8 cellular contexts compared by ENCODE assay signal in the genomic region with DNA sequence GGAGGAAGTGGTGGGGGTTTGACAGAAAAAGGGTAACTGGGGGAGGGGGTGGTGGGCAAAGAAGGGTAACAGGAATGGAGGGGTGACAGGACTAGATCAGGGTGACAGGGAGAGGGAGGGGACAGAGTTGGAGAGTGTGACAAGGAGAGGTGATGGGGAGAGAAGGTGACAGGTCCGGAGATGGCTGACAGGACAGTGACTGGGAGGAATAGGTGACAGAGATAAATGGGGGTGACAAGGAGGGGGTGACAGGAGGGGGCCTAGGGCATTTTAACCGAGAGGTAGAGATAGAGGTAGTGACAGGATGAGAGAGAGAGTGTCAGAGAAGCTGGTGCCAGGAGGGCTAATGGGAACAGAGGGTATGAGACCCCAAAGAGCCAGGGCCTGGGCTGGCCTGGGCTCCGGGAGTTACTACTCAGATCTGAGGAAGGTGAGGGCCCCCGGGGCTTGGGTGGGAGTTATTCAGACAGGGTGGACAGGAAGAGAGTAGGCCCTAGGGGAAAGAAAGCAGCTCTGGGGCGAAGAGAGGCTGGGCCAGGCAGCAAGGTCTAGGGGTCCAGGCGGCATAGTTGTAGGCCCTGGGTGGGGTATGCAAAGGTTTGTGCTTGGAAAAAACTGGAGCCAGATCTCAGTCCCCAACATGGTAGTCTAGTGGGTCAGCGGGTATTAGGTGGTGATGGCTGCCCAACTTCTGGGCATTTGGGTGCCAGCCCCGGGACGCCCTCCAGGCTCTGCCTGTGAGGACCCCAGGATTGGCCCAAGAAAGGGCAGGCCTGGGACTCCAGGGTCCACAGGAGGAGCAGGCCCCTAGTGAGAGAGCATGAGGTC. TPM values are rescaled to one million over a fixed set of nuclear protein-coding genes. Genes with fewer than 3 reads are reported as not detected.
DNase-seq lines count a peak whose midpoint lies in the region; ATAC-seq lines count a peak whose summit lies in the region.

No MANE protein-coding gene starts in this region.

- H3K4me3 ChIP-seq in iPS-20b (ENCODE audit: low read length) (peak overlapping the region; percentile 96; the same call in 1 of the 2 replicates), stomach smooth muscle (ENCODE audit: low read length in 2 of 2) (peak overlapping the region; percentile 87 to 91)

- no peak overlapping the region for H3K27ac ChIP-seq in iPS-20b (ENCODE audit: low read length)
- H3K27ac ChIP-seq in stomach smooth muscle (ENCODE audit: low read length): peak overlapping the region; percentile 98

- DNase-seq in activated CD4-positive, alpha-beta T cell treated with anti-CD3 and anti-CD28 coated beads for 36 hours: no peak
- DNase-seq in activated CD4-positive, alpha-beta T cell treated with anti-CD3 and anti-CD28 coated beads for 1 hour: no peak
- DNase-seq in activated naive CD8-positive, alpha-beta T cell treated with anti-CD3 and anti-CD28 coated beads for 36 hours: no peak
- no peak for DNase-seq in AG08396 (ENCODE audit: low spot score)
- no peak for DNase-seq in HK-2 (ENCODE audit: unreplicated experiment)
- no peak for DNase-seq in NCI-H1436 (lab: John Stamatoyannopoulos, UW)

- intact Hi-C loops in activated CD4-positive, alpha-beta T cell treated with anti-CD3 and anti-CD28 coated beads for 36 hours (cut with DNase I, micrococcal nuclease): loop anchor here (1.0 kb wide), 3 partner anchors 10 to 409 kb away; a partner anchor contains a TSS

- peaks cover 17% of the 10 kb centered on the region for H3K36me3 Mint-ChIP-seq in activated CD4-positive, alpha-beta T cell treated with anti-CD3 and anti-CD28 coated beads for 36 hours (ENCODE audit: low read depth)
- H3K36me3 Mint-ChIP-seq in activated naive CD8-positive, alpha-beta T cell treated with anti-CD3 and anti-CD28 coated beads for 36 hours: peaks cover 7% of the 10 kb centered on the region

- H3K36me3 ChIP-seq in iPS-20b (ENCODE audit: insufficient read depth, low read depth, low read length): peaks cover 5% of the 10 kb centered on the region; the same call in 1 of the 2 replicates
- peaks cover 8 to 14% of the 10 kb centered on the region in 2 donors for H3K36me3 ChIP-seq in stomach smooth muscle (ENCODE audit: control insufficient read depth in 2 of 2, insufficient read depth in 2 of 2, low read length in 2 of 2)

- H3K27me3 Mint-ChIP-seq in activated CD4-positive, alpha-beta T cell treated with anti-CD3 and anti-CD28 coated beads for 36 hours: no peaks in the 10 kb centered on the region
- no peaks in the 10 kb centered on the region for H3K27me3 Mint-ChIP-seq in activated naive CD8-positive, alpha-beta T cell treated with anti-CD3 and anti-CD28 coated beads for 36 hours

- H3K9me3 ChIP-seq in iPS-20b (ENCODE audit: insufficient read depth, low read depth, low read length) (no peaks in the 10 kb centered on the region), stomach smooth muscle (ENCODE audit: control insufficient read depth in 2 of 2, low read length in 2 of 2) (no peaks in the 10 kb centered on the region)

- CTCF ChIA-PET in activated CD4-positive, alpha-beta T cell treated with anti-CD3 and anti-CD28 coated beads for 36 hours (lab: Charles Lee): interaction anchor here (0.5 to 3.1 kb wide), 5 partner anchors 9 to 387 kb away, joined by 3 to 34 read pairs (median 8); a partner anchor contains a TSS

- H3K4me3 Mint-ChIP-seq in activated CD4-positive, alpha-beta T cell treated with anti-CD3 and anti-CD28 coated beads for 36 hours: no peak overlapping the region
- H3K4me3 Mint-ChIP-seq in activated naive CD8-positive, alpha-beta T cell treated with anti-CD3 and anti-CD28 coated beads for 36 hours: peak overlapping the region; percentile 94

- peaks cover 27% of the 10 kb centered on the region for H3K4me1 Mint-ChIP-seq in activated CD4-positive, alpha-beta T cell treated with anti-CD3 and anti-CD28 coated beads for 36 hours
- H3K4me1 Mint-ChIP-seq in activated naive CD8-positive, alpha-beta T cell treated with anti-CD3 and anti-CD28 coated beads for 36 hours: peaks cover 24% of the 10 kb centered on the region

- POLR2A ChIA-PET in activated CD4-positive, alpha-beta T cell treated with anti-CD3 and anti-CD28 coated beads for 36 hours (lab: Charles Lee): interaction anchor here (0.7 to 2.2 kb wide), 6 partner anchors 10 to 52 kb away, joined by 3 to 26 read pairs (median 8); a partner anchor contains a TSS

- peaks cover 7% of the 10 kb centered on the region for H3K4me1 ChIP-seq in iPS-20b (ENCODE audit: insufficient read depth, low read length)
- peaks cover 35% of the 10 kb centered on the region for H3K4me1 ChIP-seq in stomach smooth muscle (ENCODE audit: control insufficient read depth, insufficient read depth, low read length)

- H3K27me3 ChIP-seq in iPS-20b (ENCODE audit: insufficient read depth, low read length) (no peaks in the 10 kb centered on the region), stomach smooth muscle (ENCODE audit: control insufficient read depth in 1 of 2, insufficient read depth in 2 of 2, low read length in 2 of 2) (no peaks in the 10 kb centered on the region)

- ATAC-seq in activated CD4-positive, alpha-beta T cell treated with anti-CD3 and anti-CD28 coated beads for 36 hours: no peak

- H3K9ac ChIP-seq in iPS-20b (ENCODE audit: low read depth, low read length): peak overlapping the region; percentile 63; the same call in 1 of the 2 replicates
- H3K9ac ChIP-seq in stomach smooth muscle (ENCODE audit: low read length in 2 of 2): peak overlapping the region; percentile 91 to 96

- peak overlapping the region; percentile 97 for H3K27ac Mint-ChIP-seq in activated CD4-positive, alpha-beta T cell treated with anti-CD3 and anti-CD28 coated beads for 36 hours
- H3K27ac Mint-ChIP-seq in activated naive CD8-positive, alpha-beta T cell treated with anti-CD3 and anti-CD28 coated beads for 36 hours: no peak overlapping the region

- H3K9me3 Mint-ChIP-seq in activated CD4-positive, alpha-beta T cell treated with anti-CD3 and anti-CD28 coated beads for 36 hours (ENCODE audit: low read depth): no peaks in the 10 kb centered on the region
- no peaks in the 10 kb centered on the region for H3K9me3 Mint-ChIP-seq in activated naive CD8-positive, alpha-beta T cell treated with anti-CD3 and anti-CD28 coated beads for 36 hours

RNA-seq across cellular contexts. Expression of a gene that starts 0.7 kb away (rescaled TPM):
- 10 to 100 TPM; 62.8 to 66.3 TPM for total RNA-seq in activated CD4-positive, alpha-beta T cell treated with anti-CD3 and anti-CD28 coated beads for 36 hours
- total RNA-seq in activated naive CD8-positive, alpha-beta T cell treated with anti-CD3 and anti-CD28 coated beads for 36 hours: 10 to 100 TPM; 43.8 to 50.4 TPM

RNA-seq across cellular contexts. Expression of a gene that starts 14.8 kb away (rescaled TPM):
- 10 to 100 TPM; 65.5 to 66.4 TPM for total RNA-seq in activated CD4-positive, alpha-beta T cell treated with anti-CD3 and anti-CD28 coated beads for 36 hours
- 10 to 100 TPM; 62.9 to 66.0 TPM for total RNA-seq in activated naive CD8-positive, alpha-beta T cell treated with anti-CD3 and anti-CD28 coated beads for 36 hours

RNA-seq across cellular contexts. Expression of a gene that starts 27.3 kb away (rescaled TPM):
- total RNA-seq in activated CD4-positive, alpha-beta T cell treated with anti-CD3 and anti-CD28 coated beads for 36 hours: 10 to 100 TPM; 32.6 to 43.5 TPM
- total RNA-seq in activated naive CD8-positive, alpha-beta T cell treated with anti-CD3 and anti-CD28 coated beads for 36 hours: 10 to 100 TPM; 38.2 to 39.0 TPM

RNA-seq across cellular contexts. Expression of a gene that starts 32.2 kb away (rescaled TPM):
- total RNA-seq in activated CD4-positive, alpha-beta T cell treated with anti-CD3 and anti-CD28 coated beads for 36 hours: 1 to 10 TPM in 1 of 2 experiments, under 1 TPM in 1; 0.63 to 1.0 TPM
- under 1 TPM; 0.52 to 0.92 TPM for total RNA-seq in activated naive CD8-positive, alpha-beta T cell treated with anti-CD3 and anti-CD28 coated beads for 36 hours

RNA-seq across cellular contexts. Expression of a gene that starts 32.7 kb away (rescaled TPM):
- total RNA-seq in activated CD4-positive, alpha-beta T cell treated with anti-CD3 and anti-CD28 coated beads for 36 hours: 10 to 100 TPM; 43.4 to 53.9 TPM
- 10 to 100 TPM; 38.1 to 38.4 TPM for total RNA-seq in activated naive CD8-positive, alpha-beta T cell treated with anti-CD3 and anti-CD28 coated beads for 36 hours
